Comparison of ENCODE assay signal across 1 cellular context in the genomic region with DNA sequence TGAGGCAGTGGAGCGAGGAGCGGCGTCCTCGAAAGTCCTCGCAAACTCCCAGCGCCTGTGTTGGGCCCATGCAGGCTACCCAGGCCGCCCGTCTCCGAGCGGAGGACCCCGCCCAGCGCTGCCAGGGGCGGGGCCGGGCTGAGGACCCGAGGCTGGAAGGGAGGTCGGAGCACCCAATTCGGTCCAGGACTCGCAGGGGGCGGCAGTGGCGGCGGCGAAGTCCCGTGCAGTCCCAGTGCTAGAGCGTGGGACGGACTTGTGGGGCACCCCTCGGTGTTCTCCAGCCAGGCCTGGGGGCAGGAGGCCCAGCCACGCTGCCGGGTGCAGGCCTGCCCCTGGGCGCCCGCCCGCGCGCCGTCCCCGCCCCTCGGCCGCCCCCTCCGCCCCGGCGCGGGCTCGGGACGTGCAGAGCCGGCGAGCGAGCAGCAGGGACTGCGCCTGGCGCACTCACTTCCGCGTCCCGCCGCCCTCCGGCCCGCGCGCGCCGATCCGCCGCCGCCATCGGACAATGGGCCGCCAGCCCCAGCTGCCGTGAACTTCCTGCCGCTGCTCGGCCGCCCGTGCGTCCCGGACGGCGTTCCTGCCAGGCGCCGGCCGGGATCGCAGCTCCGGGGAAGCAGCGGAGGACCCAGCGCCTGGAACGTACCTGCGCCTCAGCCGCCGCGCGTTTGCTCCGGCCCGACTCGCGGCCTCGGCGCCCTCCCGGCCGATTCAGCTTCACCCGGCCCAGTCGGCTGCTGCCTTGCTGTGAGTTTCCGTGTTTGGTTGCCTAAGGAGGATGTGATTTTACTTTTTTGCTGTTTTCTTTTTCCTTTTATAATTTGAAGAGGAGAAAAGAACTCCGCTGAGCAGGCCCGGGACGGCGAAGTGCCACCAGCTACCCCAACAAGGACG.
A peak's percentile ranks its signal among the peaks of the same experiment; 100 is the strongest.
TF ChIP-seq lines count a peak whose summit lies in the region.

No MANE protein-coding gene starts in this region.

TF ChIP-seq in HepG2, 621 proteins besides CTCF, POLR2A, EP300 and RAD21 (continued from another document and continues in another):
- TF ChIP-seq, protein P1, sequence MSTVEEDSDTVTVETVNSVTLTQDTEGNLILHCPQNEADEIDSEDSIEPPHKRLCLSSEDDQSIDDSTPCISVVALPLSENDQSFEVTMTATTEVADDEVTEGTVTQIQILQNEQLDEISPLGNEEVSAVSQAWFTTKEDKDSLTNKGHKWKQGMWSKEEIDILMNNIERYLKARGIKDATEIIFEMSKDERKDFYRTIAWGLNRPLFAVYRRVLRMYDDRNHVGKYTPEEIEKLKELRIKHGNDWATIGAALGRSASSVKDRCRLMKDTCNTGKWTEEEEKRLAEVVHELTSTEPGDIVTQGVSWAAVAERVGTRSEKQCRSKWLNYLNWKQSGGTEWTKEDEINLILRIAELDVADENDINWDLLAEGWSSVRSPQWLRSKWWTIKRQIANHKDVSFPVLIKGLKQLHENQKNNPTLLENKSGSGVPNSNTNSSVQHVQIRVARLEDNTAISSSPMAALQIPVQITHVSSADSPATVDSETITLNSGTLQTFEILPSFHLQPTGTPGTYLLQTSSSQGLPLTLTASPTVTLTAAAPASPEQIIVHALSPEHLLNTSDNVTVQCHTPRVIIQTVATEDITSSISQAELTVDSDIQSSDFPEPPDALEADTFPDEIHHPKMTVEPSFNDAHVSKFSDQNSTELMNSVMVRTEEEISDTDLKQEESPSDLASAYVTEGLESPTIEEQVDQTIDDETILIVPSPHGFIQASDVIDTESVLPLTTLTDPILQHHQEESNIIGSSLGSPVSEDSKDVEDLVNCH (CRISPR knock-in tag; IDR thresholded peaks at IDR 0.05) = no peak
- TF ChIP-seq CHD2 (IDR thresholded peaks at IDR 0.05; ENCODE audit: low read depth, low read length) = no peak
- TF ChIP-seq ZNF75D (CRISPR knock-in tag; IDR thresholded peaks at IDR 0.05; ENCODE audit: borderline replicate concordance) = no peak
- TF ChIP-seq NFKBIZ (CRISPR knock-in tag; IDR thresholded peaks at IDR 0.05) = no peak
- no peak; the same call in 1 of the 2 replicates for TF ChIP-seq ZNF546 (CRISPR knock-in tag; conservative IDR thresholded peaks at IDR 0.05)
- no peak; the same call in 1 of the 2 replicates for TF ChIP-seq SRY (CRISPR knock-in tag; IDR thresholded peaks at IDR 0.05)
- TF ChIP-seq TCF12 (IDR thresholded peaks at IDR 0.05) = no peak
- no peak for TF ChIP-seq TCF12 (CRISPR knock-in tag; IDR thresholded peaks at IDR 0.05)
- TF ChIP-seq, protein P2, sequence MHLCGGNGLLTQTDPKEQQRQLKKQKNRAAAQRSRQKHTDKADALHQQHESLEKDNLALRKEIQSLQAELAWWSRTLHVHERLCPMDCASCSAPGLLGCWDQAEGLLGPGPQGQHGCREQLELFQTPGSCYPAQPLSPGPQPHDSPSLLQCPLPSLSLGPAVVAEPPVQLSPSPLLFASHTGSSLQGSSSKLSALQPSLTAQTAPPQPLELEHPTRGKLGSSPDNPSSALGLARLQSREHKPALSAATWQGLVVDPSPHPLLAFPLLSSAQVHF (CRISPR knock-in tag; IDR thresholded peaks at IDR 0.05) = no peak
- no peak for TF ChIP-seq ONECUT2 (CRISPR knock-in tag; IDR thresholded peaks at IDR 0.05)
- 0 out of 2 replicates have a peak, but pooled peaks have one; percentile 21 for TF ChIP-seq GATA4 (IDR thresholded peaks at IDR 0.05; ENCODE audit: borderline replicate concordance, low read depth)
- no peak for TF ChIP-seq ZNF552 (CRISPR knock-in tag; IDR thresholded peaks at IDR 0.05; ENCODE audit: borderline replicate concordance)
- TF ChIP-seq, protein P3, sequence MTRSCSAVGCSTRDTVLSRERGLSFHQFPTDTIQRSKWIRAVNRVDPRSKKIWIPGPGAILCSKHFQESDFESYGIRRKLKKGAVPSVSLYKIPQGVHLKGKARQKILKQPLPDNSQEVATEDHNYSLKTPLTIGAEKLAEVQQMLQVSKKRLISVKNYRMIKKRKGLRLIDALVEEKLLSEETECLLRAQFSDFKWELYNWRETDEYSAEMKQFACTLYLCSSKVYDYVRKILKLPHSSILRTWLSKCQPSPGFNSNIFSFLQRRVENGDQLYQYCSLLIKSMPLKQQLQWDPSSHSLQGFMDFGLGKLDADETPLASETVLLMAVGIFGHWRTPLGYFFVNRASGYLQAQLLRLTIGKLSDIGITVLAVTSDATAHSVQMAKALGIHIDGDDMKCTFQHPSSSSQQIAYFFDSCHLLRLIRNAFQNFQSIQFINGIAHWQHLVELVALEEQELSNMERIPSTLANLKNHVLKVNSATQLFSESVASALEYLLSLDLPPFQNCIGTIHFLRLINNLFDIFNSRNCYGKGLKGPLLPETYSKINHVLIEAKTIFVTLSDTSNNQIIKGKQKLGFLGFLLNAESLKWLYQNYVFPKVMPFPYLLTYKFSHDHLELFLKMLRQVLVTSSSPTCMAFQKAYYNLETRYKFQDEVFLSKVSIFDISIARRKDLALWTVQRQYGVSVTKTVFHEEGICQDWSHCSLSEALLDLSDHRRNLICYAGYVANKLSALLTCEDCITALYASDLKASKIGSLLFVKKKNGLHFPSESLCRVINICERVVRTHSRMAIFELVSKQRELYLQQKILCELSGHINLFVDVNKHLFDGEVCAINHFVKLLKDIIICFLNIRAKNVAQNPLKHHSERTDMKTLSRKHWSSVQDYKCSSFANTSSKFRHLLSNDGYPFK (CRISPR knock-in tag; IDR thresholded peaks at IDR 0.05; ENCODE audit: borderline replicate concordance) = no peak
- TF ChIP-seq MTF2 (CRISPR knock-in tag; IDR thresholded peaks at IDR 0.05; ENCODE audit: borderline replicate concordance) = 0 out of 2 replicates have a peak, but pooled peaks have one; percentile 37
- 0 out of 2 replicates have a peak, but pooled peaks have one; percentile 10 for TF ChIP-seq KLF6 (CRISPR knock-in tag; IDR thresholded peaks at IDR 0.05)
- TF ChIP-seq, protein P4, sequence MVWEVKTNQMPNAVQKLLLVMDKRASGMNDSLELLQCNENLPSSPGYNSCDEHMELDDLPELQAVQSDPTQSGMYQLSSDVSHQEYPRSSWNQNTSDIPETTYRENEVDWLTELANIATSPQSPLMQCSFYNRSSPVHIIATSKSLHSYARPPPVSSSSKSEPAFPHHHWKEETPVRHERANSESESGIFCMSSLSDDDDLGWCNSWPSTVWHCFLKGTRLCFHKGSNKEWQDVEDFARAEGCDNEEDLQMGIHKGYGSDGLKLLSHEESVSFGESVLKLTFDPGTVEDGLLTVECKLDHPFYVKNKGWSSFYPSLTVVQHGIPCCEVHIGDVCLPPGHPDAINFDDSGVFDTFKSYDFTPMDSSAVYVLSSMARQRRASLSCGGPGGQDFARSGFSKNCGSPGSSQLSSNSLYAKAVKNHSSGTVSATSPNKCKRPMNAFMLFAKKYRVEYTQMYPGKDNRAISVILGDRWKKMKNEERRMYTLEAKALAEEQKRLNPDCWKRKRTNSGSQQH (CRISPR knock-in tag; IDR thresholded peaks at IDR 0.05; ENCODE audit: low read depth) = no peak
- no peak for TF ChIP-seq ZNF589 (CRISPR knock-in tag; conservative IDR thresholded peaks at IDR 0.05)
- 0 out of 2 replicates have a peak, but pooled peaks have one; percentile 51 for TF ChIP-seq ZSCAN20 (CRISPR knock-in tag; IDR thresholded peaks at IDR 0.05; ENCODE audit: borderline replicate concordance)
- TF ChIP-seq, protein P5, sequence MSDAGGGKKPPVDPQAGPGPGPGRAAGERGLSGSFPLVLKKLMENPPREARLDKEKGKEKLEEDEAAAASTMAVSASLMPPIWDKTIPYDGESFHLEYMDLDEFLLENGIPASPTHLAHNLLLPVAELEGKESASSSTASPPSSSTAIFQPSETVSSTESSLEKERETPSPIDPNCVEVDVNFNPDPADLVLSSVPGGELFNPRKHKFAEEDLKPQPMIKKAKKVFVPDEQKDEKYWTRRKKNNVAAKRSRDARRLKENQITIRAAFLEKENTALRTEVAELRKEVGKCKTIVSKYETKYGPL (CRISPR knock-in tag; IDR thresholded peaks at IDR 0.05) = no peak
- no peak for TF ChIP-seq TCF7 (IDR thresholded peaks at IDR 0.05; ENCODE audit: low read depth)
- TF ChIP-seq, protein P6, sequence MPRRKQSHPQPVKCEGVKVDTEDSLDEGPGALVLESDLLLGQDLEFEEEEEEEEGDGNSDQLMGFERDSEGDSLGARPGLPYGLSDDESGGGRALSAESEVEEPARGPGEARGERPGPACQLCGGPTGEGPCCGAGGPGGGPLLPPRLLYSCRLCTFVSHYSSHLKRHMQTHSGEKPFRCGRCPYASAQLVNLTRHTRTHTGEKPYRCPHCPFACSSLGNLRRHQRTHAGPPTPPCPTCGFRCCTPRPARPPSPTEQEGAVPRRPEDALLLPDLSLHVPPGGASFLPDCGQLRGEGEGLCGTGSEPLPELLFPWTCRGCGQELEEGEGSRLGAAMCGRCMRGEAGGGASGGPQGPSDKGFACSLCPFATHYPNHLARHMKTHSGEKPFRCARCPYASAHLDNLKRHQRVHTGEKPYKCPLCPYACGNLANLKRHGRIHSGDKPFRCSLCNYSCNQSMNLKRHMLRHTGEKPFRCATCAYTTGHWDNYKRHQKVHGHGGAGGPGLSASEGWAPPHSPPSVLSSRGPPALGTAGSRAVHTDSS (CRISPR knock-in tag; conservative IDR thresholded peaks at IDR 0.05) = no peak
- TF ChIP-seq ZFP36L2 (CRISPR knock-in tag; IDR thresholded peaks at IDR 0.05) = no peak
- no peak for TF ChIP-seq ZNF737 (CRISPR knock-in tag; IDR thresholded peaks at IDR 0.05; ENCODE audit: borderline replicate concordance)
- no peak for TF ChIP-seq SRSF9 (IDR thresholded peaks at IDR 0.05; ENCODE audit: borderline replicate concordance, insufficient read depth, low read depth, low read length, poor library complexity, severe bottlenecking)
- no peak for TF ChIP-seq FOXK1 (CRISPR knock-in tag; IDR thresholded peaks at IDR 0.05; ENCODE audit: borderline replicate concordance, low read depth)
- TF ChIP-seq SIN3A (IDR thresholded peaks at IDR 0.05; ENCODE audit: borderline replicate concordance, low read depth, low read length) = peak; percentile 21; the same call in 1 of the 2 replicates
- TF ChIP-seq ZBTB1 (CRISPR knock-in tag; IDR thresholded peaks at IDR 0.05; ENCODE audit: borderline replicate concordance) = no peak
- TF ChIP-seq, protein P7, sequence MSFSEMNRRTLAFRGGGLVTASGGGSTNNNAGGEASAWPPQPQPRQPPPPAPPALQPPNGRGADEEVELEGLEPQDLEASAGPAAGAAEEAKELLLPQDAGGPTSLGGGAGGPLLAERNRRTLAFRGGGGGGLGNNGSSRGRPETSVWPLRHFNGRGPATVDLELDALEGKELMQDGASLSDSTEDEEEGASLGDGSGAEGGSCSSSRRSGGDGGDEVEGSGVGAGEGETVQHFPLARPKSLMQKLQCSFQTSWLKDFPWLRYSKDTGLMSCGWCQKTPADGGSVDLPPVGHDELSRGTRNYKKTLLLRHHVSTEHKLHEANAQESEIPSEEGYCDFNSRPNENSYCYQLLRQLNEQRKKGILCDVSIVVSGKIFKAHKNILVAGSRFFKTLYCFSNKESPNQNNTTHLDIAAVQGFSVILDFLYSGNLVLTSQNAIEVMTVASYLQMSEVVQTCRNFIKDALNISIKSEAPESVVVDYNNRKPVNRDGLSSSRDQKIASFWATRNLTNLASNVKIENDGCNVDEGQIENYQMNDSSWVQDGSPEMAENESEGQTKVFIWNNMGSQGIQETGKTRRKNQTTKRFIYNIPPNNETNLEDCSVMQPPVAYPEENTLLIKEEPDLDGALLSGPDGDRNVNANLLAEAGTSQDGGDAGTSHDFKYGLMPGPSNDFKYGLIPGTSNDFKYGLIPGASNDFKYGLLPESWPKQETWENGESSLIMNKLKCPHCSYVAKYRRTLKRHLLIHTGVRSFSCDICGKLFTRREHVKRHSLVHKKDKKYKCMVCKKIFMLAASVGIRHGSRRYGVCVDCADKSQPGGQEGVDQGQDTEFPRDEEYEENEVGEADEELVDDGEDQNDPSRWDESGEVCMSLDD (CRISPR knock-in tag; IDR thresholded peaks at IDR 0.05; ENCODE audit: borderline replicate concordance) = no peak; the same call in 1 of the 2 replicates
- TF ChIP-seq, protein P8, sequence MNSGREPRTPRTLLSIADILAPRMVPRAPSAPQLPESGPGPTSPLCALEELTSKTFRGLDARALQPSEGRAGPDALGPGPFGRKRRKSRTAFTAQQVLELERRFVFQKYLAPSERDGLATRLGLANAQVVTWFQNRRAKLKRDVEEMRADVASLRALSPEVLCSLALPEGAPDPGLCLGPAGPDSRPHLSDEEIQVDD (CRISPR knock-in tag; IDR thresholded peaks at IDR 0.05; ENCODE audit: borderline replicate concordance) = no peak; the same call in 1 of the 2 replicates
- TF ChIP-seq, protein P9, sequence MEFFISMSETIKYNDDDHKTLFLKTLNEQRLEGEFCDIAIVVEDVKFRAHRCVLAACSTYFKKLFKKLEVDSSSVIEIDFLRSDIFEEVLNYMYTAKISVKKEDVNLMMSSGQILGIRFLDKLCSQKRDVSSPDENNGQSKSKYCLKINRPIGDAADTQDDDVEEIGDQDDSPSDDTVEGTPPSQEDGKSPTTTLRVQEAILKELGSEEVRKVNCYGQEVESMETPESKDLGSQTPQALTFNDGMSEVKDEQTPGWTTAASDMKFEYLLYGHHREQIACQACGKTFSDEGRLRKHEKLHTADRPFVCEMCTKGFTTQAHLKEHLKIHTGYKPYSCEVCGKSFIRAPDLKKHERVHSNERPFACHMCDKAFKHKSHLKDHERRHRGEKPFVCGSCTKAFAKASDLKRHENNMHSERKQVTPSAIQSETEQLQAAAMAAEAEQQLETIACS (CRISPR knock-in tag; IDR thresholded peaks at IDR 0.05) = peak; percentile 64; the same call in 1 of the 2 replicates
- no peak for TF ChIP-seq RFX3 (CRISPR knock-in tag; IDR thresholded peaks at IDR 0.05)
- no peak for TF ChIP-seq ZNF343 (CRISPR knock-in tag; IDR thresholded peaks at IDR 0.05)
- TF ChIP-seq PRMT3 (CRISPR knock-in tag; IDR thresholded peaks at IDR 0.05; ENCODE audit: borderline replicate concordance, low read depth) = no peak
- TF ChIP-seq FOXA3 (CRISPR knock-in tag; IDR thresholded peaks at IDR 0.05) = no peak
- TF ChIP-seq, protein P10, sequence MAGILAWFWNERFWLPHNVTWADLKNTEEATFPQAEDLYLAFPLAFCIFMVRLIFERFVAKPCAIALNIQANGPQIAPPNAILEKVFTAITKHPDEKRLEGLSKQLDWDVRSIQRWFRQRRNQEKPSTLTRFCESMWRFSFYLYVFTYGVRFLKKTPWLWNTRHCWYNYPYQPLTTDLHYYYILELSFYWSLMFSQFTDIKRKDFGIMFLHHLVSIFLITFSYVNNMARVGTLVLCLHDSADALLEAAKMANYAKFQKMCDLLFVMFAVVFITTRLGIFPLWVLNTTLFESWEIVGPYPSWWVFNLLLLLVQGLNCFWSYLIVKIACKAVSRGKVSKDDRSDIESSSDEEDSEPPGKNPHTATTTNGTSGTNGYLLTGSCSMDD (CRISPR knock-in tag; IDR thresholded peaks at IDR 0.05) = no peak
- TF ChIP-seq HNF4G (IDR thresholded peaks at IDR 0.05; ENCODE audit: borderline replicate concordance, low read depth, low read length) = no peak
- no peak for TF ChIP-seq HNF4G (CRISPR knock-in tag; IDR thresholded peaks at IDR 0.05; ENCODE audit: borderline replicate concordance, low read depth)
- no peak for TF ChIP-seq ERF (CRISPR knock-in tag; IDR thresholded peaks at IDR 0.05)
- TF ChIP-seq MED13 (CRISPR knock-in tag; IDR thresholded peaks at IDR 0.05) = no peak
- no peak for TF ChIP-seq DNMT3B (CRISPR knock-in tag; conservative IDR thresholded peaks at IDR 0.05)
- no peak for TF ChIP-seq TAF15 (IDR thresholded peaks at IDR 0.05; ENCODE audit: low read depth, low read length, poor library complexity, severe bottlenecking)
- TF ChIP-seq, protein P11, sequence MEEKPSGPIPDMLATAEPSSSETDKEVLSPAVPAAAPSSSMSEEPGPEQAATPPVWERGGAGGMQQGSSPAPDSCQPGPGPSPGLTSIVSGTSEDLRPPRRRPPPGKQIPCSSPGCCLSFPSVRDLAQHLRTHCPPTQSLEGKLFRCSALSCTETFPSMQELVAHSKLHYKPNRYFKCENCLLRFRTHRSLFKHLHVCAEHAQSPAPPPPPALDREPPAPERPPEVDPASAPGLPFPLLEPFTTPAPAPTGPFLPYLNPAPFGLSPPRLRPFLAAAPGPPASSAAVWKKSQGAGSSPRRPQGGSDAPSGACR (CRISPR knock-in tag; IDR thresholded peaks at IDR 0.05) = no peak
- TF ChIP-seq SNAPC2 (CRISPR knock-in tag; IDR thresholded peaks at IDR 0.05) = no peak
- no peak; the same call in 1 of the 2 replicates for TF ChIP-seq NCOA2 (CRISPR knock-in tag; IDR thresholded peaks at IDR 0.05)
